ENCODE assay signal across 12 cellular contexts in genomic region chr16:86579268-86580062, GRCh38. TPM values are rescaled to one million over a fixed set of nuclear protein-coding genes. Genes with fewer than 3 reads are reported as not detected.
A peak's percentile ranks its signal among the peaks of the same experiment; 100 is the strongest.
DNase-seq lines count a peak whose midpoint lies in the region; ATAC-seq, FAIRE-seq and TF ChIP-seq lines count a peak whose summit lies in the region.
"Had no signal": no experiment of that assay in that cellular context is flagged by ENCODE, and none has a peak within 500 bp of the region (broad histone marks: within the 10 kb centered on the region; RNA-seq: fewer than 3 reads in every experiment).

No MANE protein-coding gene starts in this region.

- peaks cover 32% of the 10 kb centered on the region for H3K4me1 ChIP-seq in left ventricle myocardium inferior
- H3K4me1 ChIP-seq in endodermal cell (ENCODE audit: control insufficient read depth, insufficient read depth, low read length) = peaks cover 7% of the 10 kb centered on the region
- peaks cover 0 to 7% of the 10 kb centered on the region in 2 donors for H3K4me1 ChIP-seq in aorta (ENCODE audit: control insufficient read depth in 1 of 2, insufficient read depth in 2 of 2, low read length in 2 of 2)

- no peak for FAIRE-seq in GM12892 (lab: Jason Lieb, UNC)

- H3K4me3 Mint-ChIP-seq in endodermal cell (peak overlapping the region; percentile 60), mesothelial cell of epicardium (peak overlapping the region; percentile 73)

- H3K9ac ChIP-seq in endodermal cell (ENCODE audit: extremely low read depth, low read length, poor library complexity, severe bottlenecking) = no peak overlapping the region

- ATAC-seq in aorta (ENCODE audit: low FRiP score) = no peak

- H3K9me3 Mint-ChIP-seq in endodermal cell (no peaks in the 10 kb centered on the region), mesothelial cell of epicardium (no peaks in the 10 kb centered on the region)

- intact Hi-C loops in left ventricle myocardium inferior (cut with micrococcal nuclease) (no loop called here), cardiac septum (cut with DNase I) (loop anchor here (5.0 to 10.0 kb wide), 3 partner anchors 88 to 255 kb away; no protein-coding TSS in a partner anchor), aorta (cut with DNase I) (loop anchor here (5.0 to 10.0 kb wide), 10 partner anchors 33 to 548 kb away; no protein-coding TSS in a partner anchor)

- no peaks in the 10 kb centered on the region for H3K36me3 Mint-ChIP-seq in endodermal cell (ENCODE audit: low read depth)
- no peaks in the 10 kb centered on the region for H3K36me3 Mint-ChIP-seq in mesothelial cell of epicardium

- peaks cover 84% of the 10 kb centered on the region for H3K27me3 Mint-ChIP-seq in endodermal cell (ENCODE audit: insufficient read depth)
- H3K27me3 Mint-ChIP-seq in mesothelial cell of epicardium (ENCODE audit: low read depth) = peaks cover 75% of the 10 kb centered on the region

- TF ChIP-seq CTCF in left ventricle myocardium inferior (IDR thresholded peaks at IDR 0.05; ENCODE audit: borderline replicate concordance) (no peak), endodermal cell (conservative IDR thresholded peaks at IDR 0.05) (no peak), mesothelial cell of epicardium (IDR thresholded peaks at IDR 0.05; ENCODE audit: unreplicated experiment) (no peak)

- H3K4me3 ChIP-seq in left ventricle myocardium inferior (peak overlapping the region; percentile 54), endodermal cell (ENCODE audit: low read length) (peak overlapping the region; percentile 66), aorta (ENCODE audit: low read length in 2 of 2) (peak overlapping the region in 1 of 2 donors; percentile 42)
- H3K4me3 ChIP-seq: SK-N-MC had no signal

- H3K4me1 Mint-ChIP-seq in endodermal cell = peaks cover 19% of the 10 kb centered on the region
- H3K4me1 Mint-ChIP-seq in mesothelial cell of epicardium = peaks cover 44% of the 10 kb centered on the region

- peaks cover 98% of the 10 kb centered on the region for H3K27me3 ChIP-seq in left ventricle myocardium inferior (ENCODE audit: low read depth)
- peaks cover 98% of the 10 kb centered on the region for H3K27me3 ChIP-seq in endodermal cell (ENCODE audit: control insufficient read depth, insufficient read depth, low read length, poor library complexity, severe bottlenecking)
- H3K27me3 ChIP-seq in aorta (ENCODE audit: control insufficient read depth in 1 of 2, insufficient read depth in 2 of 2, low read length in 1 of 2) = no peaks in the 10 kb centered on the region

- no peak for TF ChIP-seq POLR2A in GM12892 (IDR thresholded peaks at IDR 0.05; ENCODE audit: low read depth, low read length)

- WGBS in endodermal cell (ENCODE audit: insufficient coverage in 1 of 2, insufficient read length in 1 of 2), 2 experiments = 10 to 25% methylated on average over 43 to 69 of the region's 69 CpGs
- WGBS in aorta, 2 donors = 11 to 17% methylated on average over 47 to 69 of the region's 69 CpGs

- H3K27ac Mint-ChIP-seq in endodermal cell (no peak overlapping the region), mesothelial cell of epicardium (peak overlapping the region; percentile 54)

- H3K9me3 ChIP-seq in left ventricle myocardium inferior (replicated peaks) (no peaks in the 10 kb centered on the region), endodermal cell (ENCODE audit: control insufficient read depth, low read length) (no peaks in the 10 kb centered on the region), aorta (ENCODE audit: control insufficient read depth, low read length) (no peaks in the 10 kb centered on the region)

- peak overlapping the region; percentile 88 for H3K27ac ChIP-seq in left ventricle myocardium inferior (replicated peaks)
- no peak overlapping the region for H3K27ac ChIP-seq in endodermal cell (ENCODE audit: low read depth, low read length)
- peak overlapping the region; percentile 97 to 98 for H3K27ac ChIP-seq in aorta (ENCODE audit: low read depth in 1 of 2, low read length in 2 of 2)
- H3K27ac ChIP-seq: SK-N-MC had no signal

- DNase-seq in left ventricle myocardium inferior (no peak), cardiac septum (ENCODE audit: low spot score) (no peak), endodermal cell (peak; percentile 67), mesothelial cell of epicardium (ENCODE audit: low spot score in 2 of 2, unreplicated experiment in 2 of 2) (no peak), aorta (no peak), SKM-1 treated with dmso at 0.1 percent for 144 hours (lab: John Stamatoyannopoulos, UW; ENCODE audit: unreplicated experiment) (no peak), DMS79 treated with DMSO at 0.1 percent for 48 hours (lab: John Stamatoyannopoulos, UW) (no peak), GM12892 (ENCODE audit: insufficient read length) (no peak)
- DNase-seq: activated CD8-positive, alpha-beta memory T cell treated with anti-CD3 and anti-CD28 coated beads for 24 hours; hippocampal formation; NCI-H2227 treated with DMSO at 0.1 percent for 48 hours had no signal

- no peaks in the 10 kb centered on the region for H3K36me3 ChIP-seq in left ventricle myocardium inferior
- H3K36me3 ChIP-seq in endodermal cell (ENCODE audit: control insufficient read depth, insufficient read depth, low read length) = no peaks in the 10 kb centered on the region
- no peaks in the 10 kb centered on the region for H3K36me3 ChIP-seq in aorta (ENCODE audit: control insufficient read depth in 1 of 2, insufficient read depth in 2 of 2, low read length in 1 of 2)

RNA-seq across cellular contexts. Expression of gene FOXL1, which starts 1.1 kb away (rescaled TPM):
- total RNA-seq in left ventricle myocardium inferior (0.38 TPM), cardiac septum (1.2 TPM), endodermal cell (under 1 TPM in 1 of 2 donors, not detected in 1; 0.37 TPM), mesothelial cell of epicardium (2.5 to 3.2 TPM (median 2.5 TPM) in 3 replicates), aorta (10 to 100 TPM; 23.8 to 34.4 TPM)
- polyA plus RNA-seq in endodermal cell (2013, experiment 1 of 2) = 0.39 TPM
- polyA plus RNA-seq in endodermal cell (2013, experiment 2 of 2) = 0.58 TPM
- polyA plus RNA-seq in aorta = 10 to 100 TPM in 1 of 2 donors, 1 to 10 TPM in 1; 4.3 to 11.9 TPM
- not detected for polyA plus RNA-seq in GM12892 (2012; ENCODE audit: missing spikeins)

RNA-seq across cellular contexts. Expression of gene FOXC2, which starts 12.8 kb away (rescaled TPM):
- total RNA-seq in left ventricle myocardium inferior (1.5 TPM), cardiac septum (2.6 TPM), endodermal cell (under 1 TPM in 1 of 2 donors, not detected in 1; 0.20 TPM), mesothelial cell of epicardium (10.4 to 12.3 TPM (median 11.7 TPM) in 3 replicates), aorta (10 to 100 TPM; 29.0 to 45.4 TPM)
- 1.00 TPM for polyA plus RNA-seq in endodermal cell (2013, experiment 1 of 2)
- 1.2 TPM for polyA plus RNA-seq in endodermal cell (2013, experiment 2 of 2)
- 10 to 100 TPM in 1 of 2 donors, 1 to 10 TPM in 1; 8.6 to 22.8 TPM for polyA plus RNA-seq in aorta
- not detected for polyA plus RNA-seq in GM12892 (2012; ENCODE audit: missing spikeins)

RNA-seq across cellular contexts. Expression of gene MTHFSD, which starts 24.4 kb away (rescaled TPM):
- total RNA-seq in left ventricle myocardium inferior (10.2 TPM), cardiac septum (12.2 TPM), endodermal cell (10 to 100 TPM; 15.0 to 25.8 TPM), mesothelial cell of epicardium (21.0 to 27.4 TPM (median 23.1 TPM) in 3 replicates), aorta (10 to 100 TPM; 14.0 to 23.1 TPM)
- 24.2 TPM for polyA plus RNA-seq in endodermal cell (2013, experiment 1 of 2)
- 22.7 TPM for polyA plus RNA-seq in endodermal cell (2013, experiment 2 of 2)
- 10 to 100 TPM in 1 of 2 donors, 1 to 10 TPM in 1; 2.3 to 13.2 TPM for polyA plus RNA-seq in aorta
- 16.3 TPM for polyA plus RNA-seq in GM12892 (2012; ENCODE audit: missing spikeins)
